In genomic region chr22:19757140-19757984, GRCh38 we compare ENCODE assay signal across 1 cellular context.
TF ChIP-seq lines count a peak whose summit lies in the region.

No MANE protein-coding gene starts in this region.

TF ChIP-seq in SK-N-SH, 30 proteins besides CTCF, POLR2A, EP300 and RAD21 (continued from another document):
- no peak for TF ChIP-seq ZBTB33 (IDR thresholded peaks at IDR 0.05; ENCODE audit: borderline replicate concordance, low read depth)
- no peak for TF ChIP-seq CHD2 (IDR thresholded peaks at IDR 0.05; ENCODE audit: low read length, partially characterized antibody)
- no peak for TF ChIP-seq FOSL2 (IDR thresholded peaks at IDR 0.05; ENCODE audit: borderline replicate concordance, low read depth)
- no peak for TF ChIP-seq GABPA (IDR thresholded peaks at IDR 0.05; ENCODE audit: low read depth)
- no peak for TF ChIP-seq NFIC (IDR thresholded peaks at IDR 0.05; ENCODE audit: borderline replicate concordance)
- no peak for TF ChIP-seq SMC3 (IDR thresholded peaks at IDR 0.05; ENCODE audit: low read depth, low read length)
- TF ChIP-seq USF1 (IDR thresholded peaks at IDR 0.05; ENCODE audit: borderline replicate concordance, low read depth): no peak
- TF ChIP-seq POLR2AphosphoS5 (IDR thresholded peaks at IDR 0.05; ENCODE audit: low read depth, low read length): no peak
- TF ChIP-seq MAX (IDR thresholded peaks at IDR 0.05; ENCODE audit: low read depth): no peak
